Comparison of ENCODE assay signal across 1 cellular context in genomic region chr14:100213956-100214767, GRCh38.
TF ChIP-seq lines count a peak whose summit lies in the region.

No MANE protein-coding gene starts in this region.

TF ChIP-seq in HepG2, 621 proteins besides CTCF, POLR2A, EP300 and RAD21 (continued from another document and continues in another):
- TF ChIP-seq REST (IDR thresholded peaks at IDR 0.05; ENCODE audit: borderline replicate concordance in 1 of 2, low read depth in 1 of 2, low read length in 2 of 2) (no peak), KIAA2018 (CRISPR knock-in tag; IDR thresholded peaks at IDR 0.05; ENCODE audit: borderline replicate concordance) (no peak; the same call in 1 of the 2 replicates), CSRNP1 (CRISPR knock-in tag; IDR thresholded peaks at IDR 0.05) (peak; percentile 78; the same call in 1 of the 2 replicates), ZNF383 (CRISPR knock-in tag; IDR thresholded peaks at IDR 0.05; ENCODE audit: borderline replicate concordance) (no peak), ZFP90 (CRISPR knock-in tag; IDR thresholded peaks at IDR 0.05; ENCODE audit: borderline replicate concordance) (peak; percentile 89; the same call in 1 of the 2 replicates), POGZ (CRISPR knock-in tag; IDR thresholded peaks at IDR 0.05) (peak; percentile 42), RXRA (CRISPR knock-in tag; IDR thresholded peaks at IDR 0.05) (peak; percentile 46; the same call in 1 of the 2 replicates), PHF8 (CRISPR knock-in tag; IDR thresholded peaks at IDR 0.05) (peak; percentile 94), ZBTB4 (CRISPR knock-in tag; IDR thresholded peaks at IDR 0.05; ENCODE audit: borderline replicate concordance) (0 out of 2 replicates have a peak, but pooled peaks have one; percentile 17), ZNF574 (CRISPR knock-in tag; IDR thresholded peaks at IDR 0.05) (peak; percentile 85), ZNF761 (CRISPR knock-in tag; conservative IDR thresholded peaks at IDR 0.05) (0 out of 2 replicates have a peak, but pooled peaks have one; percentile 73), RFXAP (CRISPR knock-in tag; IDR thresholded peaks at IDR 0.05; ENCODE audit: borderline replicate concordance) (peak; percentile 2), ZNF570 (CRISPR knock-in tag; IDR thresholded peaks at IDR 0.05; ENCODE audit: borderline replicate concordance) (no peak), ZNF619 (CRISPR knock-in tag; IDR thresholded peaks at IDR 0.05) (peak; percentile 59; the same call in 1 of the 2 replicates), ZNF263 (CRISPR knock-in tag; IDR thresholded peaks at IDR 0.05) (peak; percentile 42; the same call in 1 of the 2 replicates), KLF15 (CRISPR knock-in tag; IDR thresholded peaks at IDR 0.05; ENCODE audit: borderline replicate concordance) (peak; percentile 71; the same call in 1 of the 2 replicates), EEA1 (CRISPR knock-in tag; IDR thresholded peaks at IDR 0.05; ENCODE audit: borderline replicate concordance) (no peak), STAT5B (CRISPR knock-in tag; IDR thresholded peaks at IDR 0.05) (no peak), PHB2 (IDR thresholded peaks at IDR 0.05; ENCODE audit: partially characterized antibody) (no peak), IRF2 (CRISPR knock-in tag; IDR thresholded peaks at IDR 0.05) (peak; percentile 52), ZMAT3 (CRISPR knock-in tag; conservative IDR thresholded peaks at IDR 0.05) (peak; percentile 64; the same call in 1 of the 2 replicates), PHF5A (CRISPR knock-in tag; IDR thresholded peaks at IDR 0.05; ENCODE audit: low read depth, unreplicated experiment) (no peak), ZNF121 (CRISPR knock-in tag; IDR thresholded peaks at IDR 0.05) (no peak), EED (CRISPR knock-in tag; IDR thresholded peaks at IDR 0.05) (no peak; the same call in 1 of the 2 replicates), TSC22D2 (CRISPR knock-in tag; IDR thresholded peaks at IDR 0.05; ENCODE audit: borderline replicate concordance) (0 out of 2 replicates have a peak, but pooled peaks have one; percentile 81), SP4 (CRISPR knock-in tag; IDR thresholded peaks at IDR 0.05) (peak; percentile 56), KAT2B (IDR thresholded peaks at IDR 0.05; ENCODE audit: borderline replicate concordance, low read depth, low read length) (no peak), ZNF713 (CRISPR knock-in tag; IDR thresholded peaks at IDR 0.05) (peak; percentile 91; the same call in 1 of the 2 replicates), STAT6 (CRISPR knock-in tag; IDR thresholded peaks at IDR 0.05; ENCODE audit: borderline replicate concordance) (no peak), ZNF550 (CRISPR knock-in tag; IDR thresholded peaks at IDR 0.05; ENCODE audit: borderline replicate concordance) (no peak), ZSCAN30 (CRISPR knock-in tag; IDR thresholded peaks at IDR 0.05) (no peak), RFX3 (CRISPR knock-in tag; IDR thresholded peaks at IDR 0.05) (no peak), ZNF83 (CRISPR knock-in tag; IDR thresholded peaks at IDR 0.05; ENCODE audit: borderline replicate concordance) (0 out of 2 replicates have a peak, but pooled peaks have one; percentile 39), FOXO1 (CRISPR knock-in tag; IDR thresholded peaks at IDR 0.05) (peak; percentile 66), SOX5 (CRISPR knock-in tag; IDR thresholded peaks at IDR 0.05; ENCODE audit: borderline replicate concordance) (no peak; the same call in 1 of the 2 replicates), HOXA5 (CRISPR knock-in tag; IDR thresholded peaks at IDR 0.05) (peak; percentile 72), SMARCC2 (IDR thresholded peaks at IDR 0.05) (no peak), ZNF841 (CRISPR knock-in tag; IDR thresholded peaks at IDR 0.05; ENCODE audit: borderline replicate concordance) (no peak), DMAP1 (CRISPR knock-in tag; IDR thresholded peaks at IDR 0.05) (peak; percentile 79)
